ENCODE assay signal across 13 cellular contexts in the genomic region with DNA sequence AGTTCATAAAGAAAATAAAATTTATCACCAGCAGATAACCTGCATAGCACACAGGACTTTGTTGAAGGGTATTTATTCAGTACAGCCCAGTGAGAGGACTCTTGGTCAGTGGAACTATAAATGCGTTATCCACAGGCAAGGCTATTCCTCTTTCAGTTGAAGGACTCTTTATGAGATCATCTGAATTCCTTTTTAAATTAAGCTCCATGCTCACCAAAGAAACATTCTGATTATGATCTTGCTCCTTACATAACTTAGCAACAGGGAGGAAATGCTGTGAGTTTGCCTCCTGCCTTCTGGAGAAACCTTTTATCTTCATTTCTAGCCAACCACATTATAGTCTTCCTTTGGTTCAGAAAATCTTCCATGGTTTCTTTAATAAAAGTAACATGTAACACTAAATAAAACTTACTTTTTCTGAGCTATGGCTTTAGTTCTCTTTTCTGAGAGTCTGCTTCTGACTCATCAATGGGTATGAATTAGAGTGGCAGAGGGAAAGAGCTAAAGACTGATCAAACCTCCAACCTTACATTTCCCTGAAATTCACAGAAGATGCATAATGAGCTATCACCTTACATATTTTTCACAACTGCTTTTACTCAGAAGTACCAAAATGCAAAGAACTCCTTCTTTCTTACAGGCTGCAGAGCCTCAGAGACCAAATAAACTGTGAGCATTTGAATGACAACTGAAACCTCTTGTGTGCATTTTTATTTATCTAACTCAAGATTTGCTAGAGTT.
DNase-seq lines count a peak whose midpoint lies in the region; ATAC-seq, FAIRE-seq and TF ChIP-seq lines count a peak whose summit lies in the region.
"Had no signal": no experiment of that assay in that cellular context is flagged by ENCODE, and none has a peak within 500 bp of the region (broad histone marks: within the 10 kb centered on the region; RNA-seq: fewer than 3 reads in every experiment).

No MANE protein-coding gene starts in this region.

- no peak for TF ChIP-seq EP300 in GM12878 (IDR thresholded peaks at IDR 0.05; ENCODE audit: borderline replicate concordance in 1 of 2, control insufficient read depth in 1 of 2, low read depth in 2 of 2, low read length in 2 of 2)

- 33% methylated on average over 1 of the region's 1 CpG for WGBS in GM12878 (ENCODE audit: insufficient coverage, insufficient replicate concordance, low lambda C conversion rate, missing lambda C conversion rate)

- CTCF ChIA-PET in GM12878 (lab: Yijun Ruan, JAX): interaction anchor here (0.7 to 1.4 kb wide), 7 partner anchors 25 to 413 kb away, joined by 3 read pairs; no protein-coding TSS in a partner anchor

- H3K4me3 ChIP-seq in AG10803 (ENCODE audit: low read length): no peak overlapping the region
- H3K4me3 ChIP-seq in GM12878: no peak overlapping the region
- H3K4me3 ChIP-seq: heart left ventricle had no signal

- BruUV-seq in GM12878 (replicated peaks; lab: Mats Ljungman, UMichigan): no TSS peak

- no peak overlapping the region for H2AFZ ChIP-seq in GM12878 (ENCODE audit: control insufficient read depth, low read depth, low read length)

- peak; percentile 44 for FAIRE-seq in GM12878 (lab: Jason Lieb, UNC)

- TF ChIP-seq RAD21 in GM12878 (IDR thresholded peaks at IDR 0.05; ENCODE audit: insufficient read depth, low read depth, low read length): no peak

- no peaks in the 10 kb centered on the region for H3K36me3 ChIP-seq in GM12878 (ENCODE audit: control insufficient read depth in 2 of 2, insufficient read depth in 2 of 2, low read length in 1 of 2)
- H3K36me3 ChIP-seq: heart left ventricle had no signal

- H4K20me1 ChIP-seq in GM12878 (ENCODE audit: control insufficient read depth, insufficient read depth): no peaks in the 10 kb centered on the region

- H3K9ac ChIP-seq in GM12878 (ENCODE audit: control insufficient read depth, insufficient read depth, low read length): no peak overlapping the region

- no peaks in the 10 kb centered on the region for H3K4me1 ChIP-seq in GM12878 (ENCODE audit: control insufficient read depth, insufficient read depth, low read length)

- no peak for TF ChIP-seq POLR2A in GM12878 (IDR thresholded peaks at IDR 0.05; ENCODE audit: low read depth, low read length)

- SMC1A ChIA-PET in GM12878 (lab: Charles Lee; ENCODE audit: uncharacterized antibody, unreplicated experiment): interaction anchor here (0.9 to 1.0 kb wide), 2 partner anchors 10 to 123 kb away, joined by 3 to 4 read pairs; no protein-coding TSS in a partner anchor

- peak; percentile 51 for ATAC-seq in HG03432 (IDR thresholded peaks at IDR 0.05; ENCODE audit: unreplicated experiment)
- ATAC-seq in GM12878: peak; percentile 58

- TF ChIP-seq CTCF in AG10803 (conservative IDR thresholded peaks at IDR 0.05; ENCODE audit: low read length): no peak
- no peak for TF ChIP-seq CTCF in GM12878 (IDR thresholded peaks at IDR 0.05 in 2 of 3, conservative IDR thresholded peaks at IDR 0.05 in 1 of 3; ENCODE audit: control insufficient read depth in 2 of 3, extremely low read depth in 1 of 3, insufficient read depth in 1 of 3, low read depth in 3 of 3, low read length in 3 of 3)

- RAD21 ChIA-PET in GM12878 (lab: Charles Lee; ENCODE audit: unreplicated experiment): interaction anchor here (1.0 kb wide), 1 partner anchor 284 kb away, joined by 3 read pairs; no protein-coding TSS in a partner anchor

- no peak overlapping the region for H3K4me2 ChIP-seq in GM12878 (ENCODE audit: control insufficient read depth, insufficient read depth)

- no peaks in the 10 kb centered on the region; the same call in 2 of the 3 replicates for H3K9me3 ChIP-seq in GM12878 (replicated peaks; ENCODE audit: control insufficient read depth, insufficient read depth, low read length)

- DNase-seq in AG10803 (ENCODE audit: low read depth): peak; percentile 86
- no peak for DNase-seq in GM12878 (ENCODE audit: low read depth, low spot score)
- peak; percentile 74 for DNase-seq in myocyte (ENCODE audit: low read depth)
- no peak for DNase-seq in NCI-H1417 treated with DMSO at 0.1 percent for 48 hours (lab: John Stamatoyannopoulos, UW)
- no peak for DNase-seq in ureter (ENCODE audit: low spot score)
- no peak for DNase-seq in NCI-H510A treated with DMSO at 0.1 percent for 48 hours (lab: John Stamatoyannopoulos, UW)
- DNase-seq in NCI-H146 treated with DMSO at 0.1 percent for 48 hours (lab: John Stamatoyannopoulos, UW; ENCODE audit: unreplicated experiment): no peak
- DNase-seq: amygdala, heart left ventricle, NCI-H146, retina, SW 1271 had no signal

- intact Hi-C loops in GM12878 (cut with micrococcal nuclease; ENCODE audit: unreplicated experiment): loop anchor here (5.0 to 10.0 kb wide), 3 partner anchors 346 to 858 kb away; no protein-coding TSS in a partner anchor

- no peak overlapping the region for H3K27ac ChIP-seq in GM12878 (ENCODE audit: control insufficient read depth, insufficient read depth)

- H3K27me3 ChIP-seq in GM12878 (replicated peaks in 1 of 2; ENCODE audit: control insufficient read depth in 2 of 2, insufficient read depth in 2 of 2, low read length in 1 of 2): no peaks in the 10 kb centered on the region
- H3K27me3 ChIP-seq: heart left ventricle had no signal

- POLR2A ChIA-PET in GM12878 (lab: Charles Lee): no interaction called here

- H3K79me2 ChIP-seq in GM12878 (ENCODE audit: control insufficient read depth, insufficient read depth, low read length): no peaks in the 10 kb centered on the region

- in situ Hi-C loops in GM12878 (cut with MboI): loop anchor here (10.0 kb wide), 1 partner anchor 846 kb away; no protein-coding TSS in a partner anchor

TF ChIP-seq in GM12878, 131 proteins besides CTCF, POLR2A, EP300 and RAD21:
- TF ChIP-seq JUNB (IDR thresholded peaks at IDR 0.05) (peak; percentile 73), PML (IDR thresholded peaks at IDR 0.05; ENCODE audit: low read length) (no peak)

Comparison
In these comparisons a context has a peak if more than half of its experiments do, and no peak if none do; other contexts are left out.
1. DNase-seq: peak in AG10803 (single experiment) and myocyte (single experiment); none in GM12878 (single experiment), NCI-H1417 treated with DMSO at 0.1 percent for 48 hours (single experiment), ureter (single experiment), NCI-H510A treated with DMSO at 0.1 percent for 48 hours (single experiment) and NCI-H146 treated with DMSO at 0.1 percent for 48 hours (single experiment).